In the genomic region with DNA sequence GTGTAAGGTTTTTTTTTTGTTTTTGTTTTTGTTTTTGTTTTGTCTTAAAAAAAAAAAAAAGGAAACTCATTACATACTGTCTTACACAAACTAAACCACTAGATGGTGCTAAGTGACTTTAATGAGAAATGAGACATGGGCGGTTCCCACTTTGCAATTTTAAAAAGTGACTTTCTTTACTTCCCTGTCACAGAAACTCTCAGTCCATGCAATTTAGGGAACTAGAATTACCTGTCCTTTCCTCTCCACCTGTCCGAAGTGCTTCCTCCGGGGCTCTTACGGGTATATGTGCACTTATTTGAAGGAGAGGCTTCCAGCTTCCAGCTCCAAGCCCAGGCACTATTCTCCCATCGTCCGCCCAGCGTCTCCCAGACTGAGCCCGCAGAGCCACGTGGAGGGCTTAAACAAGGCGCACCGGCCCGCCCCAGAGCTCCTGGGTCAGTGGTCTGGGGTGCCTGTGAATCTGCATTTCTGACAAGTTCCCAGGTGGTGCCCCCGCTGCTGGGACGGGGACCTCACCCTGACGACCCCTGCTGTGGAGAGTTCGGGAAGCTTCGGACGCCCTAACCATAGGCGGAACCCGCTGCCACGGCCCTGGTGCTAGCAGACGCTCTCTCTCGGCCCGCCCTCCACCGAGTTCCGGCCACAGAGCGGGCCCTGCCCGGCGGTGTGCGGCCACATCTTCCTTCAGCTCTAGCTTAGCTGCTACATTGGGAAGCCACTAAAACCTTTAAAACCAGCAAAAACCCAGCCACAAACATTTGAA, we compare ENCODE assay signal across 1 cellular context.
A peak's percentile ranks its signal among the peaks of the same experiment; 100 is the strongest.
TF ChIP-seq lines count a peak whose summit lies in the region.

No MANE protein-coding gene starts in this region.

TF ChIP-seq in HepG2, 621 proteins besides CTCF, POLR2A, EP300 and RAD21 (continued from another document and continues in another):
- no peak for TF ChIP-seq ZNF296 (CRISPR knock-in tag; conservative IDR thresholded peaks at IDR 0.05)
- TF ChIP-seq MLLT10 (CRISPR knock-in tag; IDR thresholded peaks at IDR 0.05), result no peak
- TF ChIP-seq CCDC6 (CRISPR knock-in tag; IDR thresholded peaks at IDR 0.05), result no peak
- no peak for TF ChIP-seq MIER3 (CRISPR knock-in tag; IDR thresholded peaks at IDR 0.05; ENCODE audit: borderline replicate concordance)
- no peak for TF ChIP-seq TBX2 (CRISPR knock-in tag; IDR thresholded peaks at IDR 0.05; ENCODE audit: borderline replicate concordance)
- TF ChIP-seq, protein P1, sequence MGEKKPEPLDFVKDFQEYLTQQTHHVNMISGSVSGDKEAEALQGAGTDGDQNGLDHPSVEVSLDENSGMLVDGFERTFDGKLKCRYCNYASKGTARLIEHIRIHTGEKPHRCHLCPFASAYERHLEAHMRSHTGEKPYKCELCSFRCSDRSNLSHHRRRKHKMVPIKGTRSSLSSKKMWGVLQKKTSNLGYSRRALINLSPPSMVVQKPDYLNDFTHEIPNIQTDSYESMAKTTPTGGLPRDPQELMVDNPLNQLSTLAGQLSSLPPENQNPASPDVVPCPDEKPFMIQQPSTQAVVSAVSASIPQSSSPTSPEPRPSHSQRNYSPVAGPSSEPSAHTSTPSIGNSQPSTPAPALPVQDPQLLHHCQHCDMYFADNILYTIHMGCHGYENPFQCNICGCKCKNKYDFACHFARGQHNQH (CRISPR knock-in tag; IDR thresholded peaks at IDR 0.05), result 0 out of 2 replicates have a peak, but pooled peaks have one; percentile 71
- no peak for TF ChIP-seq ZNF652 (CRISPR knock-in tag; IDR thresholded peaks at IDR 0.05; ENCODE audit: borderline replicate concordance, low read depth)
- TF ChIP-seq, protein P2, sequence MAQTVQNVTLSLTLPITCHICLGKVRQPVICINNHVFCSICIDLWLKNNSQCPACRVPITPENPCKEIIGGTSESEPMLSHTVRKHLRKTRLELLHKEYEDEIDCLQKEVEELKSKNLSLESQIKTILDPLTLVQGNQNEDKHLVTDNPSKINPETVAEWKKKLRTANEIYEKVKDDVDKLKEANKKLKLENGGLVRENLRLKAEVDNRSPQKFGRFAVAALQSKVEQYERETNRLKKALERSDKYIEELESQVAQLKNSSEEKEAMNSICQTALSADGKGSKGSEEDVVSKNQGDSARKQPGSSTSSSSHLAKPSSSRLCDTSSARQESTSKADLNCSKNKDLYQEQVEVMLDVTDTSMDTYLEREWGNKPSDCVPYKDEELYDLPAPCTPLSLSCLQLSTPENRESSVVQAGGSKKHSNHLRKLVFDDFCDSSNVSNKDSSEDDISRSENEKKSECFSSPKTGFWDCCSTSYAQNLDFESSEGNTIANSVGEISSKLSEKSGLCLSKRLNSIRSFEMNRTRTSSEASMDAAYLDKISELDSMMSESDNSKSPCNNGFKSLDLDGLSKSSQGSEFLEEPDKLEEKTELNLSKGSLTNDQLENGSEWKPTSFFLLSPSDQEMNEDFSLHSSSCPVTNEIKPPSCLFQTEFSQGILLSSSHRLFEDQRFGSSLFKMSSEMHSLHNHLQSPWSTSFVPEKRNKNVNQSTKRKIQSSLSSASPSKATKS (CRISPR knock-in tag; IDR thresholded peaks at IDR 0.05), result no peak
- TF ChIP-seq, protein P3, sequence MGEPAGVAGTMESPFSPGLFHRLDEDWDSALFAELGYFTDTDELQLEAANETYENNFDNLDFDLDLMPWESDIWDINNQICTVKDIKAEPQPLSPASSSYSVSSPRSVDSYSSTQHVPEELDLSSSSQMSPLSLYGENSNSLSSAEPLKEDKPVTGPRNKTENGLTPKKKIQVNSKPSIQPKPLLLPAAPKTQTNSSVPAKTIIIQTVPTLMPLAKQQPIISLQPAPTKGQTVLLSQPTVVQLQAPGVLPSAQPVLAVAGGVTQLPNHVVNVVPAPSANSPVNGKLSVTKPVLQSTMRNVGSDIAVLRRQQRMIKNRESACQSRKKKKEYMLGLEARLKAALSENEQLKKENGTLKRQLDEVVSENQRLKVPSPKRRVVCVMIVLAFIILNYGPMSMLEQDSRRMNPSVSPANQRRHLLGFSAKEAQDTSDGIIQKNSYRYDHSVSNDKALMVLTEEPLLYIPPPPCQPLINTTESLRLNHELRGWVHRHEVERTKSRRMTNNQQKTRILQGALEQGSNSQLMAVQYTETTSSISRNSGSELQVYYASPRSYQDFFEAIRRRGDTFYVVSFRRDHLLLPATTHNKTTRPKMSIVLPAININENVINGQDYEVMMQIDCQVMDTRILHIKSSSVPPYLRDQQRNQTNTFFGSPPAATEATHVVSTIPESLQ (CRISPR knock-in tag; conservative IDR thresholded peaks at IDR 0.05), result no peak
- TF ChIP-seq SMAD3 (CRISPR knock-in tag; IDR thresholded peaks at IDR 0.05), result peak; percentile 74; the same call in 1 of the 2 replicates
- TF ChIP-seq NBN (conservative IDR thresholded peaks at IDR 0.05), result no peak
- 0 out of 2 replicates have a peak, but pooled peaks have one; percentile 7 for TF ChIP-seq KAT8 (CRISPR knock-in tag; IDR thresholded peaks at IDR 0.05)
- TF ChIP-seq, protein P4, sequence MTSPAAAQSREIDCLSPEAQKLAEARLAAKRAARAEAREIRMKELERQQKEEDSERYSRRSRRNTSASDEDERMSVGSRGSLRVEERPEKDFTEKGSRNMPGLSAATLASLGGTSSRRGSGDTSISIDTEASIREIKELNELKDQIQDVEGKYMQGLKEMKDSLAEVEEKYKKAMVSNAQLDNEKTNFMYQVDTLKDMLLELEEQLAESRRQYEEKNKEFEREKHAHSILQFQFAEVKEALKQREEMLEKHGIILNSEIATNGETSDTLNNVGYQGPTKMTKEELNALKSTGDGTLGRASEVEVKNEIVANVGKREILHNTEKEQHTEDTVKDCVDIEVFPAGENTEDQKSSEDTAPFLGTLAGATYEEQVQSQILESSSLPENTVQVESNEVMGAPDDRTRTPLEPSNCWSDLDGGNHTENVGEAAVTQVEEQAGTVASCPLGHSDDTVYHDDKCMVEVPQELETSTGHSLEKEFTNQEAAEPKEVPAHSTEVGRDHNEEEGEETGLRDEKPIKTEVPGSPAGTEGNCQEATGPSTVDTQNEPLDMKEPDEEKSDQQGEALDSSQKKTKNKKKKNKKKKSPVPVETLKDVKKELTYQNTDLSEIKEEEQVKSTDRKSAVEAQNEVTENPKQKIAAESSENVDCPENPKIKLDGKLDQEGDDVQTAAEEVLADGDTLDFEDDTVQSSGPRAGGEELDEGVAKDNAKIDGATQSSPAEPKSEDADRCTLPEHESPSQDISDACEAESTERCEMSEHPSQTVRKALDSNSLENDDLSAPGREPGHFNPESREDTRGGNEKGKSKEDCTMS (CRISPR knock-in tag; conservative IDR thresholded peaks at IDR 0.05), result no peak
- TF ChIP-seq PHF5A (CRISPR knock-in tag; IDR thresholded peaks at IDR 0.05; ENCODE audit: low read depth, unreplicated experiment), result no peak
- TF ChIP-seq, protein P5, sequence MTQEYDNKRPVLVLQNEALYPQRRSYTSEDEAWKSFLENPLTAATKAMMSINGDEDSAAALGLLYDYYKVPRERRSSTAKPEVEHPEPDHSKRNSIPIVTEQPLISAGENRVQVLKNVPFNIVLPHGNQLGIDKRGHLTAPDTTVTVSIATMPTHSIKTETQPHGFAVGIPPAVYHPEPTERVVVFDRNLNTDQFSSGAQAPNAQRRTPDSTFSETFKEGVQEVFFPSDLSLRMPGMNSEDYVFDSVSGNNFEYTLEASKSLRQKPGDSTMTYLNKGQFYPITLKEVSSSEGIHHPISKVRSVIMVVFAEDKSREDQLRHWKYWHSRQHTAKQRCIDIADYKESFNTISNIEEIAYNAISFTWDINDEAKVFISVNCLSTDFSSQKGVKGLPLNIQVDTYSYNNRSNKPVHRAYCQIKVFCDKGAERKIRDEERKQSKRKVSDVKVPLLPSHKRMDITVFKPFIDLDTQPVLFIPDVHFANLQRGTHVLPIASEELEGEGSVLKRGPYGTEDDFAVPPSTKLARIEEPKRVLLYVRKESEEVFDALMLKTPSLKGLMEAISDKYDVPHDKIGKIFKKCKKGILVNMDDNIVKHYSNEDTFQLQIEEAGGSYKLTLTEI (CRISPR knock-in tag; conservative IDR thresholded peaks at IDR 0.05), result no peak
- TF ChIP-seq, protein P6, sequence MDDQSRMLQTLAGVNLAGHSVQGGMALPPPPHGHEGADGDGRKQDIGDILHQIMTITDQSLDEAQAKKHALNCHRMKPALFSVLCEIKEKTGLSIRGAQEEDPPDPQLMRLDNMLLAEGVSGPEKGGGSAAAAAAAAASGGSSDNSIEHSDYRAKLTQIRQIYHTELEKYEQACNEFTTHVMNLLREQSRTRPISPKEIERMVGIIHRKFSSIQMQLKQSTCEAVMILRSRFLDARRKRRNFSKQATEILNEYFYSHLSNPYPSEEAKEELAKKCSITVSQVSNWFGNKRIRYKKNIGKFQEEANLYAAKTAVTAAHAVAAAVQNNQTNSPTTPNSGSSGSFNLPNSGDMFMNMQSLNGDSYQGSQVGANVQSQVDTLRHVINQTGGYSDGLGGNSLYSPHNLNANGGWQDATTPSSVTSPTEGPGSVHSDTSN (CRISPR knock-in tag; IDR thresholded peaks at IDR 0.05; ENCODE audit: borderline replicate concordance), result no peak
- TF ChIP-seq KDM3A (CRISPR knock-in tag; IDR thresholded peaks at IDR 0.05; ENCODE audit: low read depth), result peak; percentile 47; the same call in 1 of the 2 replicates
- no peak for TF ChIP-seq ZNF709 (CRISPR knock-in tag; IDR thresholded peaks at IDR 0.05)
- no peak; the same call in 1 of the 2 replicates for TF ChIP-seq ZNF83 (CRISPR knock-in tag; IDR thresholded peaks at IDR 0.05; ENCODE audit: borderline replicate concordance)
- no peak for TF ChIP-seq ATM (IDR thresholded peaks at IDR 0.05; ENCODE audit: borderline replicate concordance)
- TF ChIP-seq, protein P7, sequence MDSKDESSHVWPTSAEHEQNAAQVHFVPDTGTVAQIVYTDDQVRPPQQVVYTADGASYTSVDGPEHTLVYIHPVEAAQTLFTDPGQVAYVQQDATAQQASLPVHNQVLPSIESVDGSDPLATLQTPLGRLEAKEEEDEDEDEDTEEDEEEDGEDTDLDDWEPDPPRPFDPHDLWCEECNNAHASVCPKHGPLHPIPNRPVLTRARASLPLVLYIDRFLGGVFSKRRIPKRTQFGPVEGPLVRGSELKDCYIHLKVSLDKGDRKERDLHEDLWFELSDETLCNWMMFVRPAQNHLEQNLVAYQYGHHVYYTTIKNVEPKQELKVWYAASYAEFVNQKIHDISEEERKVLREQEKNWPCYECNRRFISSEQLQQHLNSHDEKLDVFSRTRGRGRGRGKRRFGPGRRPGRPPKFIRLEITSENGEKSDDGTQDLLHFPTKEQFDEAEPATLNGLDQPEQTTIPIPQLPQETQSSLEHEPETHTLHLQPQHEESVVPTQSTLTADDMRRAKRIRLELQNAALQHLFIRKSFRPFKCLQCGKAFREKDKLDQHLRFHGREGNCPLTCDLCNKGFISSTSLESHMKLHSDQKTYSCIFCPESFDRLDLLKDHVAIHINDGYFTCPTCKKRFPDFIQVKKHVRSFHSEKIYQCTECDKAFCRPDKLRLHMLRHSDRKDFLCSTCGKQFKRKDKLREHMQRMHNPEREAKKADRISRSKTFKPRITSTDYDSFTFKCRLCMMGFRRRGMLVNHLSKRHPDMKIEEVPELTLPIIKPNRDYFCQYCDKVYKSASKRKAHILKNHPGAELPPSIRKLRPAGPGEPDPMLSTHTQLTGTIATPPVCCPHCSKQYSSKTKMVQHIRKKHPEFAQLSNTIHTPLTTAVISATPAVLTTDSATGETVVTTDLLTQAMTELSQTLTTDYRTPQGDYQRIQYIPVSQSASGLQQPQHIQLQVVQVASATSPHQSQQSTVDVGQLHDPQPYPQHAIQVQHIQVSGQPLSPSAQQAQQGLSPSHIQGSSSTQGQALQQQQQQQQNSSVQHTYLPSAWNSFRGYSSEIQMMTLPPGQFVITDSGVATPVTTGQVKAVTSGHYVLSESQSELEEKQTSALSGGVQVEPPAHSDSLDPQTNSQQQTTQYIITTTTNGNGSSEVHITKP (CRISPR knock-in tag; IDR thresholded peaks at IDR 0.05; ENCODE audit: low read depth), result no peak
- no peak; the same call in 1 of the 2 replicates for TF ChIP-seq ZNF317 (CRISPR knock-in tag; IDR thresholded peaks at IDR 0.05)
- TF ChIP-seq ZNF547 (CRISPR knock-in tag; IDR thresholded peaks at IDR 0.05), result no peak; the same call in 1 of the 2 replicates
- 0 out of 2 replicates have a peak, but pooled peaks have one; percentile 13 for TF ChIP-seq ZNF24 (IDR thresholded peaks at IDR 0.05)
- TF ChIP-seq SKI (IDR thresholded peaks at IDR 0.05; ENCODE audit: partially characterized antibody), result no peak
- TF ChIP-seq YEATS2 (CRISPR knock-in tag; IDR thresholded peaks at IDR 0.05; ENCODE audit: borderline replicate concordance), result no peak
- no peak for TF ChIP-seq ZNF703 (CRISPR knock-in tag; IDR thresholded peaks at IDR 0.05; ENCODE audit: borderline replicate concordance)
- TF ChIP-seq, protein P8, sequence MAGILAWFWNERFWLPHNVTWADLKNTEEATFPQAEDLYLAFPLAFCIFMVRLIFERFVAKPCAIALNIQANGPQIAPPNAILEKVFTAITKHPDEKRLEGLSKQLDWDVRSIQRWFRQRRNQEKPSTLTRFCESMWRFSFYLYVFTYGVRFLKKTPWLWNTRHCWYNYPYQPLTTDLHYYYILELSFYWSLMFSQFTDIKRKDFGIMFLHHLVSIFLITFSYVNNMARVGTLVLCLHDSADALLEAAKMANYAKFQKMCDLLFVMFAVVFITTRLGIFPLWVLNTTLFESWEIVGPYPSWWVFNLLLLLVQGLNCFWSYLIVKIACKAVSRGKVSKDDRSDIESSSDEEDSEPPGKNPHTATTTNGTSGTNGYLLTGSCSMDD (CRISPR knock-in tag; IDR thresholded peaks at IDR 0.05), result no peak
- no peak for TF ChIP-seq ZNF382 (CRISPR knock-in tag; IDR thresholded peaks at IDR 0.05; ENCODE audit: borderline replicate concordance)
- TF ChIP-seq, protein P9, sequence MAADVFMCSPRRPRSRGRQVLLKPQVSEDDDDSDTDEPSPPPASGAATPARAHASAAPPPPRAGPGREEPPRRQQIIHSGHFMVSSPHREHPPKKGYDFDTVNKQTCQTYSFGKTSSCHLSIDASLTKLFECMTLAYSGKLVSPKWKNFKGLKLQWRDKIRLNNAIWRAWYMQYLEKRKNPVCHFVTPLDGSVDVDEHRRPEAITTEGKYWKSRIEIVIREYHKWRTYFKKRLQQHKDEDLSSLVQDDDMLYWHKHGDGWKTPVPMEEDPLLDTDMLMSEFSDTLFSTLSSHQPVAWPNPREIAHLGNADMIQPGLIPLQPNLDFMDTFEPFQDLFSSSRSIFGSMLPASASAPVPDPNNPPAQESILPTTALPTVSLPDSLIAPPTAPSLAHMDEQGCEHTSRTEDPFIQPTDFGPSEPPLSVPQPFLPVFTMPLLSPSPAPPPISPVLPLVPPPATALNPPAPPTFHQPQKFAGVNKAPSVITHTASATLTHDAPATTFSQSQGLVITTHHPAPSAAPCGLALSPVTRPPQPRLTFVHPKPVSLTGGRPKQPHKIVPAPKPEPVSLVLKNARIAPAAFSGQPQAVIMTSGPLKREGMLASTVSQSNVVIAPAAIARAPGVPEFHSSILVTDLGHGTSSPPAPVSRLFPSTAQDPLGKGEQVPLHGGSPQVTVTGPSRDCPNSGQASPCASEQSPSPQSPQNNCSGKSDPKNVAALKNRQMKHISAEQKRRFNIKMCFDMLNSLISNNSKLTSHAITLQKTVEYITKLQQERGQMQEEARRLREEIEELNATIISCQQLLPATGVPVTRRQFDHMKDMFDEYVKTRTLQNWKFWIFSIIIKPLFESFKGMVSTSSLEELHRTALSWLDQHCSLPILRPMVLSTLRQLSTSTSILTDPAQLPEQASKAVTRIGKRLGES (CRISPR knock-in tag; IDR thresholded peaks at IDR 0.05; ENCODE audit: borderline replicate concordance), result no peak
- TF ChIP-seq ZNF383 (CRISPR knock-in tag; IDR thresholded peaks at IDR 0.05; ENCODE audit: borderline replicate concordance), result peak; percentile 82; the same call in 1 of the 2 replicates
- TF ChIP-seq ZNF746 (CRISPR knock-in tag; IDR thresholded peaks at IDR 0.05), result no peak
